ENCODE assay signal across 8 cellular contexts in the genomic region with DNA sequence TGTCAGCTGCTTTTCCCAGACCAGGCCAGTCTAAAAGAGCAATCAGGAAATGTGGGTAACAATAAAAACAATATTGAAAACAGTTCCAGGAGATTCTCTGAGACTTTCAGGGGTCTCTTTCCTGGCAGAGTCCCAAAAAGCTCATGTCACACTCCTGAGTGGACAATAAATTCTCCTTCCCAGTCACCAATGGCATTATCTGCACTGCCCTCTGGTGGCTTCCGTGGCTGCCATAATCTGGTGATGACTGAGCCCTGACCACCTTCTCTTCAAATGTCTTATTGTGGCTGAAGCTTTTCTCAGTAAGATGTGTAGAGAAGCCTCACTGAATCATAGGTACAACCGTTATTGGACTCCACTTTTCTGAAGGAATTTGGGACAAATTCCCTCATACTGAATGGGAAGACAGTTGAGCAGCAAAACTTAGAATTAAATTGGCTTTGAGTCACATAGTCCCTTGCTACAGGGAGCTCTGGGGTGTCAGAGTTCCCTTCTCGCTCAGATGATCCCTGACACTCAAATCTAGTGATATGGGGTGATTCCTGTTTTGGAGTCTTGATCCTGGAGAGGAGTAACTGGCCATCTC. TPM values are rescaled to one million over a fixed set of nuclear protein-coding genes. Genes with fewer than 3 reads are reported as not detected.
DNase-seq lines count a peak whose midpoint lies in the region; ATAC-seq, FAIRE-seq and TF ChIP-seq lines count a peak whose summit lies in the region.

No MANE protein-coding gene starts in this region.

- no peak overlapping the region for H3K27ac Mint-ChIP-seq in H9
- no peak overlapping the region for H3K27ac Mint-ChIP-seq in activated naive CD8-positive, alpha-beta T cell treated with anti-CD3 and anti-CD28 coated beads, Interleukin-2, amount 10 ng/mL, durations not matched to agents 7 days and 5 days

- dilution Hi-C loops in keratinocyte (cut with MboI; ENCODE audit: extremely low pct_ligation_motif_present, low sequenced_read_pairs), result no loop called here

- H3K9me3 Mint-ChIP-seq in H9, result no peaks in the 10 kb centered on the region
- H3K9me3 Mint-ChIP-seq in activated naive CD8-positive, alpha-beta T cell treated with anti-CD3 and anti-CD28 coated beads, Interleukin-2, amount 10 ng/mL, durations not matched to agents 7 days and 5 days, result no peaks in the 10 kb centered on the region

- H2BK12ac ChIP-seq in H9 (ENCODE audit: insufficient read length, low read depth, low read length), result no peak overlapping the region

- H3K4me1 ChIP-seq in H9 (ENCODE audit: insufficient read depth, low read length) (no peaks in the 10 kb centered on the region), keratinocyte (ENCODE audit: control insufficient read depth, extremely low read depth, insufficient read depth, low read length) (no peaks in the 10 kb centered on the region)

- H2AK5ac ChIP-seq in H9 (ENCODE audit: insufficient read length, low read length), result no peak overlapping the region

- no peak overlapping the region for H3K14ac ChIP-seq in H9 (ENCODE audit: insufficient read depth, low read length)

- no peaks in the 10 kb centered on the region for H3K79me1 ChIP-seq in H9 (ENCODE audit: insufficient read depth, low read depth, low read length, poor library complexity, severe bottlenecking)

- no peaks in the 10 kb centered on the region for H3K36me3 Mint-ChIP-seq in H9 (ENCODE audit: insufficient read depth in 1 of 3, low read depth in 3 of 3)
- no peaks in the 10 kb centered on the region for H3K36me3 Mint-ChIP-seq in activated naive CD8-positive, alpha-beta T cell treated with anti-CD3 and anti-CD28 coated beads, Interleukin-2, amount 10 ng/mL, durations not matched to agents 7 days and 5 days

- H3K23ac ChIP-seq in H9 (ENCODE audit: insufficient read length, low read depth, low read length), result no peak overlapping the region

- H3K18ac ChIP-seq in H9 (ENCODE audit: insufficient read length, low read depth, low read length), result no peak overlapping the region

- POLR2A ChIA-PET in activated naive CD8-positive, alpha-beta T cell treated with anti-CD3 and anti-CD28 coated beads, Interleukin-2, amount 10 ng/mL, durations not matched to agents 7 days and 5 days (lab: Charles Lee), result no interaction called here

- no peak overlapping the region for H4K8ac ChIP-seq in H9 (replicated peaks; ENCODE audit: insufficient read length, low read depth, low read length)

- H3K4ac ChIP-seq in H9 (ENCODE audit: low read depth, low read length), result no peak overlapping the region

- H3K79me2 ChIP-seq in H9 (ENCODE audit: insufficient read depth, low read length) (no peaks in the 10 kb centered on the region), keratinocyte (ENCODE audit: control insufficient read depth, insufficient read depth, low read length) (no peaks in the 10 kb centered on the region)

- H3K56ac ChIP-seq in H9 (ENCODE audit: insufficient read length, low read depth, low read length), result no peak overlapping the region

- no peak overlapping the region for H2BK5ac ChIP-seq in H9 (ENCODE audit: insufficient read length, low read length)

- no peak overlapping the region for H3K4me3 Mint-ChIP-seq in H9
- no peak overlapping the region for H3K4me3 Mint-ChIP-seq in activated naive CD8-positive, alpha-beta T cell treated with anti-CD3 and anti-CD28 coated beads, Interleukin-2, amount 10 ng/mL, durations not matched to agents 7 days and 5 days

- no peak overlapping the region for H2BK20ac ChIP-seq in H9 (ENCODE audit: low read depth, low read length, poor library complexity, severe bottlenecking)

- H2BK120ac ChIP-seq in H9 (ENCODE audit: low read depth, low read length, poor library complexity, severe bottlenecking), result no peak overlapping the region

- no peak overlapping the region for H4K5ac ChIP-seq in H9 (ENCODE audit: insufficient read length, low read depth, low read length)

- peaks cover 7% of the 10 kb centered on the region in 2 experiments for H3K4me1 Mint-ChIP-seq in H9
- H3K4me1 Mint-ChIP-seq in activated naive CD8-positive, alpha-beta T cell treated with anti-CD3 and anti-CD28 coated beads, Interleukin-2, amount 10 ng/mL, durations not matched to agents 7 days and 5 days, result peaks cover 2% of the 10 kb centered on the region

- no peaks in the 10 kb centered on the region for H3K9me1 ChIP-seq in keratinocyte (ENCODE audit: control insufficient read depth, extremely low read depth, insufficient read depth, low read length)

- H3K36me3 ChIP-seq in keratinocyte (ENCODE audit: control insufficient read depth in 2 of 2, extremely low read depth in 1 of 2, insufficient read depth in 2 of 2, low read length in 2 of 2), result no peaks in the 10 kb centered on the region

- H3K27me3 Mint-ChIP-seq in H9 (ENCODE audit: low read depth), result peaks cover 10% of the 10 kb centered on the region
- H3K27me3 Mint-ChIP-seq in activated naive CD8-positive, alpha-beta T cell treated with anti-CD3 and anti-CD28 coated beads, Interleukin-2, amount 10 ng/mL, durations not matched to agents 7 days and 5 days, result peaks cover 22% of the 10 kb centered on the region

- WGBS in H9 (ENCODE audit: extremely low coverage, insufficient read length, low lambda C conversion rate), result no CpG with 5 or more reads among the region's 3 CpGs

- H3K27ac ChIP-seq in H9 (ENCODE audit: insufficient read length, low read depth, low read length) (no peak overlapping the region), keratinocyte (ENCODE audit: control insufficient read depth, insufficient read depth, low read length) (no peak overlapping the region)

- H3K4me2 ChIP-seq in H9 (ENCODE audit: insufficient read depth, insufficient read length, low read length) (no peak overlapping the region), keratinocyte (ENCODE audit: control insufficient read depth, extremely low read depth, insufficient read depth, low read depth, low read length) (no peak overlapping the region)

- H2AFZ ChIP-seq in H9 (ENCODE audit: low read length) (no peak overlapping the region), keratinocyte (ENCODE audit: control insufficient read depth, low read length) (no peak overlapping the region)

- H4K20me1 ChIP-seq in H9 (ENCODE audit: control insufficient read depth, insufficient read depth, insufficient read length) (no peaks in the 10 kb centered on the region), keratinocyte (ENCODE audit: control insufficient read depth, extremely low read depth, insufficient read depth, low read length) (no peaks in the 10 kb centered on the region)

- H3T11ph ChIP-seq in H9 (ENCODE audit: low read length), result no peak overlapping the region

- TF ChIP-seq CTCF in H9 (conservative IDR thresholded peaks at IDR 0.05) (peak; percentile 75), keratinocyte (optimal IDR thresholded peaks at IDR 0.05 in 1 of 3, IDR thresholded peaks at IDR 0.05 in 1 of 3, conservative IDR thresholded peaks at IDR 0.05 in 1 of 3; ENCODE audit: extremely low read depth in 1 of 3, insufficient read depth in 2 of 3, low read length in 3 of 3) (peak; percentile 55 to 79 (median 63))

- DNase-seq in DMS153 treated with DMSO at 0.1 percent for 48 hours (lab: John Stamatoyannopoulos, UW; ENCODE audit: unreplicated experiment) (peak; percentile 33), DMS153 (lab: John Stamatoyannopoulos, UW) (no peak), H9 (peak; percentile 60), NCI-H69 (lab: John Stamatoyannopoulos, UW) (peak; percentile 8), keratinocyte (ENCODE audit: low read depth, low spot score) (no peak)
- DNase-seq in activated naive CD8-positive, alpha-beta T cell treated with anti-CD3 and anti-CD28 coated beads, Interleukin-2, amount 10 ng/mL, durations not matched to agents 7 days and 5 days, result no peak
- peak; percentile 14 for DNase-seq in stimulated activated CD8-positive, alpha-beta memory T cell treated with anti-CD3 and anti-CD28 coated beads, Interleukin-4, amount 100 ng/mL, for 24 hours (ENCODE audit: low read depth)

- peak; percentile 33 for ATAC-seq in activated naive CD8-positive, alpha-beta T cell treated with anti-CD3 and anti-CD28 coated beads, Interleukin-2, amount 10 ng/mL, durations not matched to agents 7 days and 5 days (ENCODE audit: low read depth)
- ATAC-seq in HG03521 (IDR thresholded peaks at IDR 0.05; ENCODE audit: unreplicated experiment), result no peak

- FAIRE-seq in keratinocyte (lab: Jason Lieb, UNC), result no peak

- no peaks in the 10 kb centered on the region; the same call in 1 of the 2 replicates for H3K27me3 ChIP-seq in H9 (ENCODE audit: insufficient read depth, low read length)
- H3K27me3 ChIP-seq in keratinocyte (ENCODE audit: control insufficient read depth, extremely low read depth, insufficient read depth, low read length), result peaks cover 13% of the 10 kb centered on the region

- H4K91ac ChIP-seq in H9 (ENCODE audit: insufficient read length, low read depth, low read length), result no peak overlapping the region

- no peaks in the 10 kb centered on the region for H3K9me3 ChIP-seq in H9 (ENCODE audit: control insufficient read depth, low read depth, low read length)
- no peaks in the 10 kb centered on the region for H3K9me3 ChIP-seq in keratinocyte (ENCODE audit: control insufficient read depth, low read depth, low read length)

- no peak overlapping the region for H3K9ac ChIP-seq in H9 (ENCODE audit: extremely low read depth, insufficient read length, low read length)
- no peak overlapping the region for H3K9ac ChIP-seq in keratinocyte (ENCODE audit: control insufficient read depth, extremely low read depth, insufficient read depth, low read length)

- H2BK15ac ChIP-seq in H9 (ENCODE audit: low read depth, low read length), result no peak overlapping the region

- H3K4me3 ChIP-seq in keratinocyte (ENCODE audit: control insufficient read depth in 2 of 3, extremely low read depth in 1 of 3, insufficient read depth in 2 of 3, low read depth in 1 of 3, low read length in 3 of 3), result no peak overlapping the region

- no peaks in the 10 kb centered on the region for H3K23me2 ChIP-seq in H9 (ENCODE audit: insufficient read length, low read depth, low read length, poor library complexity, severe bottlenecking)

RNA-seq across cellular contexts. Expression of gene ASAH2, which starts 24.4 kb away (rescaled TPM):
- total RNA-seq in H9 (2021), result 4.6 and 5.9 TPM in 2 replicates
- total RNA-seq in activated naive CD8-positive, alpha-beta T cell treated with anti-CD3 and anti-CD28 coated beads, Interleukin-2, amount 10 ng/mL, durations not matched to agents 7 days and 5 days, result 1 to 10 TPM; 3.5 to 5.2 TPM
- 1.6 to 4.7 TPM (median 1.7 TPM) in 3 replicates for polyA plus RNA-seq in keratinocyte
- polyA plus RNA-seq in keratinocyte (2011; ENCODE audit: low read depth), result 3.0 TPM
- 0.87 and 5.5 TPM in 2 replicates for polyA plus RNA-seq in keratinocyte (2011; cell fraction: cytosol; rRNA removed)
- 0.67 and 4.7 TPM in 2 replicates for polyA plus RNA-seq in keratinocyte (2011; cell fraction: nucleus; rRNA removed)
- 0.48 and 1.1 TPM in 2 replicates for polyA plus RNA-seq in keratinocyte (2012; ENCODE audit: low replicate concordance)
- 0.30 to 15.7 TPM in 2 of 3 replicates, not detected in the other for polyA minus RNA-seq in keratinocyte
- not detected for polyA minus RNA-seq in keratinocyte (2011; cell fraction: cytosol; rRNA and poly(A)+ RNA removed)
- 1.2 TPM in 1 of 2 replicates, not detected in the other for polyA minus RNA-seq in keratinocyte (2011; cell fraction: nucleus; rRNA and poly(A)+ RNA removed)

Comparison
In these comparisons a context has a peak if more than half of its experiments do, and no peak if none do; other contexts are left out.
1. DNase-seq: peak in DMS153 treated with DMSO at 0.1 percent for 48 hours (single experiment), H9 (single experiment), NCI-H69 (single experiment) and stimulated activated CD8-positive, alpha-beta memory T cell treated with anti-CD3 and anti-CD28 coated beads, Interleukin-4, amount 100 ng/mL, for 24 hours (single experiment); none in DMS153 (single experiment), activated naive CD8-positive, alpha-beta T cell treated with anti-CD3 and anti-CD28 coated beads, Interleukin-2, amount 10 ng/mL, durations not matched to agents 7 days and 5 days (single experiment) and keratinocyte (single experiment).